15 cellular contexts compared by ENCODE assay signal in the genomic region with DNA sequence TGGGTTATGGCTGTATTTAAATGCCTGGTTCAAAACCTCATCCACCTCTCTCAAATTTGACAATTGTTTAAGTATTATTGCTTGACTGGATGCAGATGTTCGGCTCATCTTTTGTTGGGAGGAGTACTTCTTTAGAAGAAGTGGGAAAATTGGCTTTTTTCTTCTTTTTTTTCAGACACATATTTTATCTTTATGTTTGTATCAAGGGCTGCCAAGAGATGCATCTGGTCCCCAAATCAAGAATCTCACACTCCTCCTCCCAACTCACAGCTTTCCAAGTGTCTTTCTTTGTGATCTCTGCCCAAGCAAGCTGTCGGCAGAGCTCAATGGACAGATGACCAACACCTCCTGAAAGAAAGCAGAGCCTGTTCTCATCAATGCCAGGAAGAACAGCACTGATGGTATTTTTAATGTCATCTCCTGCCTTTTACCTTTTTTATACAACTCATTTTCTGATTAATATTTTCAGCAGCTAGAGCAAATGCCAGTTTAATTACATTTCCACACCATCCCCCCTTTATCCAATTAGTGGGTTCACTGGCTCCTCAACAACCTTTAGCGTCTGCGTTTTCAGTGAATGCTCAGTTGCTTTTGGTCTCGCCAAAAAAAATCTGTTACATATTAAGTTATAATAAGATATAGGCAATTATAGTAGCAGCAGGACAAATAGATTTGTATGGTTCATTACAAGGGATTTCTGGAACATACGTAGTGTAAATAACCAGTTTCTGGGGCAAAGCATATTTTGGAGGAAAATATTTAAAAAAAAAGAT.
DNase-seq lines count a peak whose midpoint lies in the region; ATAC-seq and TF ChIP-seq lines count a peak whose summit lies in the region.
"Had no signal": no experiment of that assay in that cellular context is flagged by ENCODE, and none has a peak within 500 bp of the region (broad histone marks: within the 10 kb centered on the region; RNA-seq: fewer than 3 reads in every experiment).

No MANE protein-coding gene starts in this region.

- H3K27ac Mint-ChIP-seq in CD8-positive, alpha-beta T cell: no peak overlapping the region
- H3K27ac Mint-ChIP-seq in mesothelial cell of epicardium: no peak overlapping the region
- H3K27ac Mint-ChIP-seq: B cell; CD4-positive, alpha-beta T cell; IgD-negative memory B cell had no signal

- no peaks in the 10 kb centered on the region for H3K36me3 Mint-ChIP-seq in CD8-positive, alpha-beta T cell
- no peaks in the 10 kb centered on the region for H3K36me3 Mint-ChIP-seq in mesothelial cell of epicardium
- H3K36me3 Mint-ChIP-seq: IgD-negative memory B cell had no signal

- H3K4me1 ChIP-seq in SJSA1 (replicated peaks): peaks cover 39% of the 10 kb centered on the region
- no peaks in the 10 kb centered on the region for H3K4me1 ChIP-seq in CD8-positive, alpha-beta T cell (ENCODE audit: insufficient read depth, low read length)

- H3K9me3 ChIP-seq in SJSA1 (replicated peaks): no peaks in the 10 kb centered on the region; the same call in 1 of the 2 replicates
- no peaks in the 10 kb centered on the region for H3K9me3 ChIP-seq in CD8-positive, alpha-beta T cell (ENCODE audit: low read length)

- intact Hi-C loops in CD8-positive, alpha-beta T cell (cut with DNase I, micrococcal nuclease): no loop called here
- intact Hi-C loops in sciatic nerve (cut with DNase I): no loop called here

- H3K4me3 ChIP-seq in AG10803 (ENCODE audit: low read length) (no peak overlapping the region), SJSA1 (no peak overlapping the region)
- no peak overlapping the region for H3K4me3 ChIP-seq in CD8-positive, alpha-beta T cell (ENCODE audit: low read depth, low read length)

- DNase-seq in AG10803 (ENCODE audit: low read depth): peak; percentile 56
- DNase-seq in SJSA1 (ENCODE audit: low read depth in 1 of 2, low spot score in 2 of 2): no peak
- DNase-seq in inferior parietal cortex (ENCODE audit: extremely low spot score): peak; percentile 43
- DNase-seq in superior temporal gyrus (ENCODE audit: extremely low spot score): peak; percentile 48
- no peak for DNase-seq in CD8-positive, alpha-beta T cell
- no peak for DNase-seq in sciatic nerve (ENCODE audit: low spot score)
- no peak for DNase-seq in mesothelial cell of epicardium (ENCODE audit: low spot score in 2 of 2, unreplicated experiment in 2 of 2)
- DNase-seq: 8988T; ACHN; C1 segment of cervical spinal cord; CD4-positive, alpha-beta T cell; DMS79 had no signal

- H3K9me3 Mint-ChIP-seq in CD8-positive, alpha-beta T cell: no peaks in the 10 kb centered on the region
- H3K9me3 Mint-ChIP-seq in mesothelial cell of epicardium: no peaks in the 10 kb centered on the region
- H3K9me3 Mint-ChIP-seq: CD4-positive, alpha-beta T cell; IgD-negative memory B cell had no signal

- H3K27me3 ChIP-seq in SJSA1 (replicated peaks): no peaks in the 10 kb centered on the region
- H3K27me3 ChIP-seq in CD8-positive, alpha-beta T cell (ENCODE audit: insufficient read depth, low read length): no peaks in the 10 kb centered on the region

- no peak overlapping the region for H3K4me3 Mint-ChIP-seq in CD8-positive, alpha-beta T cell
- H3K4me3 Mint-ChIP-seq in mesothelial cell of epicardium: no peak overlapping the region
- H3K4me3 Mint-ChIP-seq: B cell; CD4-positive, alpha-beta T cell; IgD-negative memory B cell had no signal

- POLR2A ChIA-PET in CD8-positive, alpha-beta T cell (lab: Charles Lee): no interaction called here

- H3K27me3 Mint-ChIP-seq in CD8-positive, alpha-beta T cell (ENCODE audit: low read depth): no peaks in the 10 kb centered on the region
- H3K27me3 Mint-ChIP-seq in mesothelial cell of epicardium (ENCODE audit: low read depth): peaks cover 8% of the 10 kb centered on the region

- H3K27ac ChIP-seq in SJSA1: peak overlapping the region; percentile 78
- H3K27ac ChIP-seq in CD8-positive, alpha-beta T cell (ENCODE audit: low read depth, low read length): no peak overlapping the region

- no peaks in the 10 kb centered on the region for H3K4me1 Mint-ChIP-seq in CD8-positive, alpha-beta T cell (ENCODE audit: low read depth)
- no peaks in the 10 kb centered on the region for H3K4me1 Mint-ChIP-seq in mesothelial cell of epicardium
- H3K4me1 Mint-ChIP-seq: B cell, IgD-negative memory B cell had no signal

- H3K36me3 ChIP-seq in SJSA1: no peaks in the 10 kb centered on the region
- no peaks in the 10 kb centered on the region for H3K36me3 ChIP-seq in CD8-positive, alpha-beta T cell (ENCODE audit: insufficient read depth, low read length)

- ATAC-seq in CD8-positive, alpha-beta T cell: no peak
- ATAC-seq in sciatic nerve (no peak), HG03175 (IDR thresholded peaks at IDR 0.05; ENCODE audit: unreplicated experiment) (no peak)

- TF ChIP-seq CTCF in AG10803 (conservative IDR thresholded peaks at IDR 0.05; ENCODE audit: low read length) (no peak), mesothelial cell of epicardium (IDR thresholded peaks at IDR 0.05; ENCODE audit: unreplicated experiment) (no peak)
- TF ChIP-seq CTCF in CD8-positive, alpha-beta T cell (IDR thresholded peaks at IDR 0.05): no peak

- CTCF ChIA-PET in CD8-positive, alpha-beta T cell (lab: Charles Lee): no interaction called here

Comparison
In these comparisons a context has a peak if more than half of its experiments do, and no peak if none do; other contexts are left out.
1. DNase-seq: peak in AG10803 (single experiment), inferior parietal cortex (single experiment) and superior temporal gyrus (single experiment); none in SJSA1 (0 of 2), CD8-positive, alpha-beta T cell (0 of 7), sciatic nerve (single experiment) and mesothelial cell of epicardium (0 of 2).